ENCODE assay signal across 1 cellular context in the genomic region with DNA sequence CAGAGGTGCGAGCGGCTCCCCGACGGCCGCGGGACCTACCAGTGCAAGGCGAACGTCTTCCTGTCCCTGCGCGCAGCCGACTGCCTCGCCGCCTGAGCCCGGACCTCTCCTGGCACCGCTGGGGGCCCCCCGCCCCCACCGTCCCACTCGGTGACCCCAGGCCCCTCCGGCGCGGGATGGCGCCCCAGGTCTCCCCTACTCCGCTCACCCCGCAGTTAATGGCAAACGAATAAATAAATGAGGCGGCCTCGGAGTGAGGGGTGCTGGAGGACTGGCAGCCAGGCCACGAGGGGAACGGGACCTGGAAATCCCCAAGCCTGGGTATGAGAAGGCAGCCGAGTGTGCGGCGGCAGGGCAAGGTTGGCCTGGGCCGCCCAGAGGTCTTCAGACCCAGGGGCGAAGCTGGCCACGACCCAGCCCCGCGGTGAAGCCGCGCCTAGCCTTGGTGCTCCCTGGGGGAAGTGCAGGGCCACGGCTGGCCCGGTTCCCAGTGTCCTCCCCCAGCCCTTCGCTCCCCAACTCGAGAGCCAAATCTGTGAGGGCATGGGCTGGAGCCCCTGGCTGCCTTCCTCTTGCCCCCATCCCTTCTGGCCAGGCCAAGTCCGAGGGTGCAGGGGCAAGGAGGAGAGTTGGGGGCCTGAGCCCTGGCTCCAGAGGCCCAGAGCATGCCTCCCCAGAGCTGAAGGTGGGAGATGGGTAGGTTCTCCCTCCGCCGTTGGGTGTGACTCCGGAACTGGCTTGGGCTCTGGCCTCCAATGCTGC.
TF ChIP-seq lines count a peak whose summit lies in the region.

No MANE protein-coding gene starts in this region.

TF ChIP-seq in HepG2, 621 proteins besides CTCF, POLR2A, EP300 and RAD21 (continued from another document and continues in another):
- TF ChIP-seq FOXK1 (CRISPR knock-in tag; IDR thresholded peaks at IDR 0.05; ENCODE audit: borderline replicate concordance, low read depth) (no peak), TFDP1 (CRISPR knock-in tag; IDR thresholded peaks at IDR 0.05; ENCODE audit: borderline replicate concordance) (no peak), ZNF253 (CRISPR knock-in tag; IDR thresholded peaks at IDR 0.05; ENCODE audit: borderline replicate concordance) (no peak), ZNF207 (IDR thresholded peaks at IDR 0.05; ENCODE audit: borderline replicate concordance) (no peak), ZNF354B (CRISPR knock-in tag; IDR thresholded peaks at IDR 0.05) (no peak), TBP (CRISPR knock-in tag; IDR thresholded peaks at IDR 0.05) (no peak), ZNF674 (CRISPR knock-in tag; IDR thresholded peaks at IDR 0.05; ENCODE audit: low read depth) (no peak), SMC3 (IDR thresholded peaks at IDR 0.05; ENCODE audit: low read length) (no peak), JUNB (CRISPR knock-in tag; IDR thresholded peaks at IDR 0.05; ENCODE audit: borderline replicate concordance) (no peak), ATF2 (CRISPR knock-in tag; IDR thresholded peaks at IDR 0.05) (0 out of 2 replicates have a peak, but pooled peaks have one; percentile 10), TFAP4 (IDR thresholded peaks at IDR 0.05; ENCODE audit: borderline replicate concordance, low read depth) (no peak), ARHGAP35 (CRISPR knock-in tag; IDR thresholded peaks at IDR 0.05; ENCODE audit: borderline replicate concordance) (no peak), ZNF430 (CRISPR knock-in tag; IDR thresholded peaks at IDR 0.05) (peak; percentile 54; the same call in 1 of the 2 replicates), FOXK2 (IDR thresholded peaks at IDR 0.05) (no peak), ZFP62 (CRISPR knock-in tag; IDR thresholded peaks at IDR 0.05) (no peak), ZNF546 (CRISPR knock-in tag; conservative IDR thresholded peaks at IDR 0.05) (peak; percentile 43; the same call in 1 of the 2 replicates), TBX2 (CRISPR knock-in tag; IDR thresholded peaks at IDR 0.05; ENCODE audit: borderline replicate concordance) (peak; percentile 72), NFE2 (CRISPR knock-in tag; IDR thresholded peaks at IDR 0.05) (no peak), ZNF343 (CRISPR knock-in tag; IDR thresholded peaks at IDR 0.05) (peak; percentile 36; the same call in 1 of the 2 replicates), RNF219 (CRISPR knock-in tag; IDR thresholded peaks at IDR 0.05) (no peak), ZNF761 (CRISPR knock-in tag; conservative IDR thresholded peaks at IDR 0.05) (no peak), ZNF589 (CRISPR knock-in tag; conservative IDR thresholded peaks at IDR 0.05) (no peak), ZFX (CRISPR knock-in tag; IDR thresholded peaks at IDR 0.05; ENCODE audit: low read depth) (peak; percentile 53), ZNF788 (CRISPR knock-in tag; IDR thresholded peaks at IDR 0.05; ENCODE audit: borderline replicate concordance) (no peak; the same call in 1 of the 2 replicates), ZNF616 (CRISPR knock-in tag; IDR thresholded peaks at IDR 0.05; ENCODE audit: low read depth) (no peak), U2AF2 (IDR thresholded peaks at IDR 0.05; ENCODE audit: low read depth, low read length) (no peak), CHD4 (IDR thresholded peaks at IDR 0.05; ENCODE audit: borderline replicate concordance, low read length) (no peak), SSRP1 (CRISPR knock-in tag; IDR thresholded peaks at IDR 0.05) (peak; percentile 63; the same call in 1 of the 2 replicates), ZSCAN22 (CRISPR knock-in tag; IDR thresholded peaks at IDR 0.05) (no peak), ZNF234 (CRISPR knock-in tag; conservative IDR thresholded peaks at IDR 0.05) (no peak), ZNF337 (CRISPR knock-in tag; IDR thresholded peaks at IDR 0.05; ENCODE audit: borderline replicate concordance, low read depth) (no peak), HCFC1 (IDR thresholded peaks at IDR 0.05; ENCODE audit: low read depth, low read length) (no peak)
- TF ChIP-seq, protein P1, sequence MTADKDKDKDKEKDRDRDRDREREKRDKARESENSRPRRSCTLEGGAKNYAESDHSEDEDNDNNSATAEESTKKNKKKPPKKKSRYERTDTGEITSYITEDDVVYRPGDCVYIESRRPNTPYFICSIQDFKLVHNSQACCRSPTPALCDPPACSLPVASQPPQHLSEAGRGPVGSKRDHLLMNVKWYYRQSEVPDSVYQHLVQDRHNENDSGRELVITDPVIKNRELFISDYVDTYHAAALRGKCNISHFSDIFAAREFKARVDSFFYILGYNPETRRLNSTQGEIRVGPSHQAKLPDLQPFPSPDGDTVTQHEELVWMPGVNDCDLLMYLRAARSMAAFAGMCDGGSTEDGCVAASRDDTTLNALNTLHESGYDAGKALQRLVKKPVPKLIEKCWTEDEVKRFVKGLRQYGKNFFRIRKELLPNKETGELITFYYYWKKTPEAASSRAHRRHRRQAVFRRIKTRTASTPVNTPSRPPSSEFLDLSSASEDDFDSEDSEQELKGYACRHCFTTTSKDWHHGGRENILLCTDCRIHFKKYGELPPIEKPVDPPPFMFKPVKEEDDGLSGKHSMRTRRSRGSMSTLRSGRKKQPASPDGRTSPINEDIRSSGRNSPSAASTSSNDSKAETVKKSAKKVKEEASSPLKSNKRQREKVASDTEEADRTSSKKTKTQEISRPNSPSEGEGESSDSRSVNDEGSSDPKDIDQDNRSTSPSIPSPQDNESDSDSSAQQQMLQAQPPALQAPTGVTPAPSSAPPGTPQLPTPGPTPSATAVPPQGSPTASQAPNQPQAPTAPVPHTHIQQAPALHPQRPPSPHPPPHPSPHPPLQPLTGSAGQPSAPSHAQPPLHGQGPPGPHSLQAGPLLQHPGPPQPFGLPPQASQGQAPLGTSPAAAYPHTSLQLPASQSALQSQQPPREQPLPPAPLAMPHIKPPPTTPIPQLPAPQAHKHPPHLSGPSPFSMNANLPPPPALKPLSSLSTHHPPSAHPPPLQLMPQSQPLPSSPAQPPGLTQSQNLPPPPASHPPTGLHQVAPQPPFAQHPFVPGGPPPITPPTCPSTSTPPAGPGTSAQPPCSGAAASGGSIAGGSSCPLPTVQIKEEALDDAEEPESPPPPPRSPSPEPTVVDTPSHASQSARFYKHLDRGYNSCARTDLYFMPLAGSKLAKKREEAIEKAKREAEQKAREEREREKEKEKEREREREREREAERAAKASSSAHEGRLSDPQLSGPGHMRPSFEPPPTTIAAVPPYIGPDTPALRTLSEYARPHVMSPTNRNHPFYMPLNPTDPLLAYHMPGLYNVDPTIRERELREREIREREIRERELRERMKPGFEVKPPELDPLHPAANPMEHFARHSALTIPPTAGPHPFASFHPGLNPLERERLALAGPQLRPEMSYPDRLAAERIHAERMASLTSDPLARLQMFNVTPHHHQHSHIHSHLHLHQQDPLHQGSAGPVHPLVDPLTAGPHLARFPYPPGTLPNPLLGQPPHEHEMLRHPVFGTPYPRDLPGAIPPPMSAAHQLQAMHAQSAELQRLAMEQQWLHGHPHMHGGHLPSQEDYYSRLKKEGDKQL (CRISPR knock-in tag; IDR thresholded peaks at IDR 0.05; ENCODE audit: low read depth), result no peak
- TF ChIP-seq, protein P2, sequence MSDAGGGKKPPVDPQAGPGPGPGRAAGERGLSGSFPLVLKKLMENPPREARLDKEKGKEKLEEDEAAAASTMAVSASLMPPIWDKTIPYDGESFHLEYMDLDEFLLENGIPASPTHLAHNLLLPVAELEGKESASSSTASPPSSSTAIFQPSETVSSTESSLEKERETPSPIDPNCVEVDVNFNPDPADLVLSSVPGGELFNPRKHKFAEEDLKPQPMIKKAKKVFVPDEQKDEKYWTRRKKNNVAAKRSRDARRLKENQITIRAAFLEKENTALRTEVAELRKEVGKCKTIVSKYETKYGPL (CRISPR knock-in tag; IDR thresholded peaks at IDR 0.05), result no peak; the same call in 1 of the 2 replicates
- TF ChIP-seq, protein P3, sequence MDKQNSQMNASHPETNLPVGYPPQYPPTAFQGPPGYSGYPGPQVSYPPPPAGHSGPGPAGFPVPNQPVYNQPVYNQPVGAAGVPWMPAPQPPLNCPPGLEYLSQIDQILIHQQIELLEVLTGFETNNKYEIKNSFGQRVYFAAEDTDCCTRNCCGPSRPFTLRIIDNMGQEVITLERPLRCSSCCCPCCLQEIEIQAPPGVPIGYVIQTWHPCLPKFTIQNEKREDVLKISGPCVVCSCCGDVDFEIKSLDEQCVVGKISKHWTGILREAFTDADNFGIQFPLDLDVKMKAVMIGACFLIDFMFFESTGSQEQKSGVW (CRISPR knock-in tag; IDR thresholded peaks at IDR 0.05; ENCODE audit: borderline replicate concordance), result no peak
- TF ChIP-seq, protein P4, sequence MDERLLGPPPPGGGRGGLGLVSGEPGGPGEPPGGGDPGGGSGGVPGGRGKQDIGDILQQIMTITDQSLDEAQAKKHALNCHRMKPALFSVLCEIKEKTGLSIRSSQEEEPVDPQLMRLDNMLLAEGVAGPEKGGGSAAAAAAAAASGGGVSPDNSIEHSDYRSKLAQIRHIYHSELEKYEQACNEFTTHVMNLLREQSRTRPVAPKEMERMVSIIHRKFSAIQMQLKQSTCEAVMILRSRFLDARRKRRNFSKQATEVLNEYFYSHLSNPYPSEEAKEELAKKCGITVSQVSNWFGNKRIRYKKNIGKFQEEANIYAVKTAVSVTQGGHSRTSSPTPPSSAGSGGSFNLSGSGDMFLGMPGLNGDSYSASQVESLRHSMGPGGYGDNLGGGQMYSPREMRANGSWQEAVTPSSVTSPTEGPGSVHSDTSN (CRISPR knock-in tag; IDR thresholded peaks at IDR 0.05), result no peak
- TF ChIP-seq, protein P5, sequence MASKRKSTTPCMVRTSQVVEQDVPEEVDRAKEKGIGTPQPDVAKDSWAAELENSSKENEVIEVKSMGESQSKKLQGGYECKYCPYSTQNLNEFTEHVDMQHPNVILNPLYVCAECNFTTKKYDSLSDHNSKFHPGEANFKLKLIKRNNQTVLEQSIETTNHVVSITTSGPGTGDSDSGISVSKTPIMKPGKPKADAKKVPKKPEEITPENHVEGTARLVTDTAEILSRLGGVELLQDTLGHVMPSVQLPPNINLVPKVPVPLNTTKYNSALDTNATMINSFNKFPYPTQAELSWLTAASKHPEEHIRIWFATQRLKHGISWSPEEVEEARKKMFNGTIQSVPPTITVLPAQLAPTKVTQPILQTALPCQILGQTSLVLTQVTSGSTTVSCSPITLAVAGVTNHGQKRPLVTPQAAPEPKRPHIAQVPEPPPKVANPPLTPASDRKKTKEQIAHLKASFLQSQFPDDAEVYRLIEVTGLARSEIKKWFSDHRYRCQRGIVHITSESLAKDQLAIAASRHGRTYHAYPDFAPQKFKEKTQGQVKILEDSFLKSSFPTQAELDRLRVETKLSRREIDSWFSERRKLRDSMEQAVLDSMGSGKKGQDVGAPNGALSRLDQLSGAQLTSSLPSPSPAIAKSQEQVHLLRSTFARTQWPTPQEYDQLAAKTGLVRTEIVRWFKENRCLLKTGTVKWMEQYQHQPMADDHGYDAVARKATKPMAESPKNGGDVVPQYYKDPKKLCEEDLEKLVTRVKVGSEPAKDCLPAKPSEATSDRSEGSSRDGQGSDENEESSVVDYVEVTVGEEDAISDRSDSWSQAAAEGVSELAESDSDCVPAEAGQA (IDR thresholded peaks at IDR 0.05; ENCODE audit: low read depth), result no peak
- TF ChIP-seq, protein P5 (CRISPR knock-in tag; IDR thresholded peaks at IDR 0.05; ENCODE audit: borderline replicate concordance), result no peak
